19 cellular contexts compared by ENCODE assay signal in genomic region chr1:211473823-211474222, GRCh38.
DNase-seq lines count a peak whose midpoint lies in the region; ATAC-seq and TF ChIP-seq lines count a peak whose summit lies in the region.
"Had no signal": no experiment of that assay in that cellular context is flagged by ENCODE, and none has a peak within 500 bp of the region (broad histone marks: within the 10 kb centered on the region; RNA-seq: fewer than 3 reads in every experiment).

No MANE protein-coding gene starts in this region.

- H3K27ac ChIP-seq in VCaP (peak overlapping the region; percentile 59), layer of hippocampus (ENCODE audit: low read depth, low read length) (peak overlapping the region; percentile 47)
- H3K27ac ChIP-seq: HL-60 had no signal

- DNase-seq in HEK293T (ENCODE audit: extremely low spot score) = peak; percentile 2
- no peak for DNase-seq in DMS 273 (lab: John Stamatoyannopoulos, UW; ENCODE audit: unreplicated experiment)
- no peak for DNase-seq in NCI-H187 treated with DMSO at 0.1 percent for 48 hours (lab: John Stamatoyannopoulos, UW)
- no peak for DNase-seq in GM19240 (ENCODE audit: insufficient read length, low spot score)
- DNase-seq: DMS53; HCEC 1CT; NCI-H1092 treated with DMSO at 0.1 percent for 48 hours; NCI-H1436; NCI-H1930; NCI-H2107; NCI-H524 treated with DMSO at 0.1 percent for 48 hours; NK-92 treated with Interleukin-12 subunit alpha and Interleukin-12 subunit beta, amount 100 ng/mL, for 24 hours; PC-3; SK-N-SH; SW 1271 had no signal

- TF ChIP-seq CTCF in VCaP (conservative IDR thresholded peaks at IDR 0.05) = no peak

- no peak for ATAC-seq in GM21367 (IDR thresholded peaks at IDR 0.05; ENCODE audit: unreplicated experiment)
- ATAC-seq: PC-3 had no signal

- CTCF ChIA-PET in HEK293T (lab: Yijun Ruan, JAX) = no interaction called here

- POLR2A ChIA-PET in HEK293T (lab: Yijun Ruan, JAX) = no interaction called here

- H3K27me3 ChIP-seq in layer of hippocampus (ENCODE audit: control insufficient read depth, insufficient read depth, low read length) = no peaks in the 10 kb centered on the region

TF ChIP-seq in HEK293T, 16 proteins besides CTCF, POLR2A, EP300 and RAD21:
- no peak for TF ChIP-seq ELF4 (IDR thresholded peaks at IDR 0.05)
- no peak for TF ChIP-seq NFRKB (IDR thresholded peaks at IDR 0.05)
- no peak for TF ChIP-seq HDGF (IDR thresholded peaks at IDR 0.05; ENCODE audit: borderline replicate concordance)
- no peak for TF ChIP-seq FOXK2 (IDR thresholded peaks at IDR 0.05)
- TF ChIP-seq FOXM1 (IDR thresholded peaks at IDR 0.05; ENCODE audit: borderline replicate concordance) = no peak
- no peak for TF ChIP-seq TARDBP (IDR thresholded peaks at IDR 0.05)
- no peak for TF ChIP-seq CTBP1 (IDR thresholded peaks at IDR 0.05; ENCODE audit: borderline replicate concordance)
- no peak for TF ChIP-seq BHLHE40 (IDR thresholded peaks at IDR 0.05; ENCODE audit: borderline replicate concordance)
- no peak for TF ChIP-seq FOXA1 (IDR thresholded peaks at IDR 0.05)
- no peak for TF ChIP-seq ARNT (IDR thresholded peaks at IDR 0.05)
- no peak for TF ChIP-seq SP1 (IDR thresholded peaks at IDR 0.05)
- no peak for TF ChIP-seq LEF1 (IDR thresholded peaks at IDR 0.05; ENCODE audit: borderline replicate concordance)
- TF ChIP-seq ZNF384 (IDR thresholded peaks at IDR 0.05) = no peak
- TF ChIP-seq L3MBTL2 (conservative IDR thresholded peaks at IDR 0.05) = no peak
- TF ChIP-seq SUZ12 (IDR thresholded peaks at IDR 0.05) = no peak
- no peak for TF ChIP-seq PKNOX1 (IDR thresholded peaks at IDR 0.05)
